In the genomic region with DNA sequence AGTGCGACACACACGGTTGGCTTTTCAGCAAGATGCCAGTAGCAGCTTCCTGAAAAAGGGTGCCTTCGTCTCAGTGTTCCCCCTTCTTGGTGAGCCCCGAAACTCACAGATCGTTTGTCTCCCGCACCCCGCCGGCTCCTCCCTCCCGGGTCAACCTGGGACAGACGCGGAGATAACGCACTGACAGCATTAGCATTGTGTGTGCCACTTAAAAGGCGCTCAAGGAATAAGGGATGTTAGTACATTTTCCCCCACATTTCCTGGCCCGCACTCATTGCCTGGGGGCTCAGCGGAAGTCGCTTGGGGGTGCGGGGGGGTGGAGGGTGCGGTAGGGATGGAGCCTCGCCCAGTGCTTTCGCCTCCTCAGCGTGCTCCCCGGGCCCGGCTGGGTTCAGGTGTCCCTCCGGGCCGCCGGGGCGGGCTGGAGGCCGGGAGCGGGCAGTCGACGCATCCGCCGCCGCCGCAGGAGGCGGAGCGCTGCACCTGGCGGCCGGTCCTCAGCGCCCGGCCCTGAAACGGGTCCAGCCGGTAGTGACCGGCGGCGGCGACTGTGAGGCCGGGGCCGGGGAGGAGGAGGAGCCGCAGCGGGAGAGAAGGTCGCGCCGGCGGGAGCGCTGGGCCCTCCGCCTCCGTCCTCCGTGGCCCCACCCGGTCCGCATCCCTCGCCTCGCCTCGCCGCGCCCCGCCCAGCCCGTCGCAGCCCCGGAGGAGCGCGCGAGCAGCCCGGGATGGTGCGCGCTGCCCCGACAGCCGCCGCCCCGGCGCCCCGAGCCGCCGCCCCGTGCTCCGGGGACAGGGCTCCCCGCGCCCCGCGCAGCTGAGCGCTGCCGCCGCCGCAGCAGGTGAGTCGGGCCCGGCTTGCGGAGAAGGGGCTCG, we compare ENCODE assay signal across 8 cellular contexts. TPM values are rescaled to one million over a fixed set of nuclear protein-coding genes. Genes with fewer than 3 reads are reported as not detected.
A peak's percentile ranks its signal among the peaks of the same experiment; 100 is the strongest.
DNase-seq lines count a peak whose midpoint lies in the region; ATAC-seq, FAIRE-seq and TF ChIP-seq lines count a peak whose summit lies in the region.

Gene MFSD6, plus strand, starts transcription at position 694 of the 876 bp plus-strand sequence. CDS start 27,675 bp downstream, outside the sequence.

- peaks cover 14% of the 10 kb centered on the region for H3K4me1 ChIP-seq in RWPE2 (ENCODE audit: insufficient read depth, poor library complexity, severe bottlenecking)
- peaks cover 0 to 15% (median 4%) of the 10 kb centered on the region in 3 donors for H3K4me1 ChIP-seq in pancreas
- H3K4me1 ChIP-seq in tibial artery, result peaks cover 0 to 12% (median 6%) of the 10 kb centered on the region in 4 donors

- no peaks in the 10 kb centered on the region for H3K27me3 ChIP-seq in RWPE2 (ENCODE audit: insufficient read depth, poor library complexity, severe bottlenecking)
- H3K27me3 ChIP-seq in pancreas, result no peaks in the 10 kb centered on the region
- H3K27me3 ChIP-seq in tibial artery, result no peaks in the 10 kb centered on the region

- H3K9me3 ChIP-seq in RWPE2 (ENCODE audit: severe bottlenecking) (no peaks in the 10 kb centered on the region), pancreas (no peaks in the 10 kb centered on the region), tibial artery (no peaks in the 10 kb centered on the region)

- DNase-seq in AG20443 (ENCODE audit: low spot score) (peak; percentile 74), RWPE2 (ENCODE audit: low spot score) (no peak), head of caudate nucleus (peak in 41 of 42 donors; percentile 34 to 87 (median 71)), pancreas (peak; percentile 63 to 88 (median 76)), tibial artery (peak in 1 of 2 donors; percentile 27)
- peak; percentile 27 for DNase-seq in activated gamma-delta T cell treated with anti-CD3 and anti-CD28 coated beads, Interleukin-2, amount 50 U/mL, for 16 hours (ENCODE audit: low read depth)

- H3K36me3 ChIP-seq in RWPE2 (ENCODE audit: low read depth) (no peaks in the 10 kb centered on the region), pancreas (no peaks in the 10 kb centered on the region), tibial artery (no peaks in the 10 kb centered on the region)

- H3K27ac ChIP-seq in RWPE2 (ENCODE audit: poor library complexity, severe bottlenecking), result no peak within 1 kb of the TSS
- peak within 1 kb of the TSS; percentile 76 to 90 (median 88) for H3K27ac ChIP-seq in pancreas
- H3K27ac ChIP-seq in tibial artery, result peak within 1 kb of the TSS; percentile 61 to 70

- TF ChIP-seq CTCF in RWPE2 (IDR thresholded peaks at IDR 0.05; ENCODE audit: poor library complexity, severe bottlenecking) (peak; percentile 11), pancreas (IDR thresholded peaks at IDR 0.05) (no peak), tibial artery (IDR thresholded peaks at IDR 0.05) (no peak)

- peak within 1 kb of the TSS; percentile 87 for H3K4me3 ChIP-seq in RWPE2 (ENCODE audit: severe bottlenecking)
- H3K4me3 ChIP-seq in pancreas, result peak within 1 kb of the TSS; percentile 63 to 91 (median 77)
- peak within 1 kb of the TSS; percentile 73 to 75 for H3K4me3 ChIP-seq in tibial artery

- 1% methylated on average over 48 to 98 of the region's 98 CpGs for WGBS in pancreas, 2 donors

- ATAC-seq in GM19035 (IDR thresholded peaks at IDR 0.05; ENCODE audit: unreplicated experiment) (peak; percentile 54), HG03342 (IDR thresholded peaks at IDR 0.05; ENCODE audit: unreplicated experiment) (peak; percentile 53), RWPE2 (ENCODE audit: low read depth) (peak; percentile 64), pancreas (peak; percentile 74 to 85 (median 84))

- intact Hi-C loops in head of caudate nucleus (cut with DNase I) (loop anchor here (5.0 to 10.0 kb wide), 3 partner anchors 41 to 97 kb away; no protein-coding TSS in a partner anchor), pancreas (cut with DNase I) (no loop called here), tibial artery (cut with DNase I; ENCODE audit: low total_unique reads) (no loop called here)

- FAIRE-seq in pancreas (lab: Jason Lieb, UNC), result no peak

RNA-seq across cellular contexts. Expression of gene MFSD6, which starts in this region (rescaled TPM):
- 10 to 100 TPM; 14.3 to 22.9 (median 17.1) TPM for total RNA-seq in pancreas
- 10 to 100 TPM in 1 of 2 donors, 1 to 10 TPM in 1; 5.3 to 10.9 TPM for polyA plus RNA-seq in pancreas
